Comparison of ENCODE assay signal across 17 cellular contexts in genomic region chr2:77099961-77100360, GRCh38.
DNase-seq lines count a peak whose midpoint lies in the region; ATAC-seq and TF ChIP-seq lines count a peak whose summit lies in the region.
"Had no signal": no experiment of that assay in that cellular context is flagged by ENCODE, and none has a peak within 500 bp of the region (broad histone marks: within the 10 kb centered on the region; RNA-seq: fewer than 3 reads in every experiment).

No MANE protein-coding gene starts in this region.

- H2AFZ ChIP-seq in GM23338 (no peak overlapping the region), neural cell (ENCODE audit: low read depth, low read length) (no peak overlapping the region)

- H3K27ac ChIP-seq in GM23338 (ENCODE audit: low read depth) (peak overlapping the region; percentile 3; the same call in 1 of the 2 replicates), neural cell (ENCODE audit: low read length) (peak overlapping the region; percentile 61), aorta (ENCODE audit: low read depth in 1 of 2, low read length in 2 of 2) (no peak overlapping the region)
- no peak overlapping the region for H3K27ac ChIP-seq in CD4-positive, alpha-beta T cell (ENCODE audit: low read depth, low read length)
- H3K27ac ChIP-seq: BLaER1 had no signal

- H4K20me1 ChIP-seq in GM23338 (replicated peaks; ENCODE audit: insufficient read depth) (peaks cover 11% of the 10 kb centered on the region), neural cell (ENCODE audit: insufficient read depth) (no peaks in the 10 kb centered on the region)
- H4K20me1 ChIP-seq: BLaER1 had no signal

- H3K4me3 Mint-ChIP-seq in GM23338 (peak overlapping the region; percentile 29; the same call in 1 of the 3 replicates), WTC11 (peak overlapping the region; percentile 21)
- H3K4me3 Mint-ChIP-seq in CD4-positive, alpha-beta T cell, result no peak overlapping the region
- H3K4me3 Mint-ChIP-seq: CD14-positive monocyte; CD4-positive, CD25-positive, alpha-beta regulatory T cell; CD8-positive, alpha-beta T cell had no signal

- peaks cover 20% of the 10 kb centered on the region for H3K4me1 ChIP-seq in GM23338 (ENCODE audit: insufficient read depth)
- no peaks in the 10 kb centered on the region for H3K4me1 ChIP-seq in aorta (ENCODE audit: control insufficient read depth in 1 of 2, insufficient read depth in 2 of 2, low read length in 2 of 2)
- H3K4me1 ChIP-seq: BE2C, BLaER1, Caco-2 had no signal

- TF ChIP-seq EP300 in neural cell (conservative IDR thresholded peaks at IDR 0.05; ENCODE audit: poor library complexity, severe bottlenecking), result peak; percentile 95

- H3K4me2 ChIP-seq in GM23338 (no peak overlapping the region), neural cell (ENCODE audit: low read length) (peak overlapping the region; percentile 53)
- H3K4me2 ChIP-seq: BLaER1 had no signal

- no peak for ATAC-seq in GM23338
- ATAC-seq in WTC11, result no peak
- no peak for ATAC-seq in aorta (ENCODE audit: low FRiP score)
- ATAC-seq in CD4-positive, alpha-beta T cell (ENCODE audit: poor library complexity), result no peak
- ATAC-seq: CD8-positive, alpha-beta T cell had no signal

- H3K27ac Mint-ChIP-seq in GM23338, result no peak overlapping the region; the same call in 1 of the 2 replicates
- H3K27ac Mint-ChIP-seq in WTC11, result peak overlapping the region; percentile 63; the same call in 1 of the 2 replicates
- H3K27ac Mint-ChIP-seq in CD4-positive, alpha-beta T cell, result no peak overlapping the region
- H3K27ac Mint-ChIP-seq: CD14-positive monocyte; CD4-positive, CD25-positive, alpha-beta regulatory T cell; CD8-positive, alpha-beta T cell had no signal

- H3K36me3 Mint-ChIP-seq in GM23338 (ENCODE audit: low read depth), result peaks cover 77% of the 10 kb centered on the region
- H3K36me3 Mint-ChIP-seq in WTC11, result peaks cover 41% of the 10 kb centered on the region
- H3K36me3 Mint-ChIP-seq in CD4-positive, alpha-beta T cell (ENCODE audit: low read depth), result no peaks in the 10 kb centered on the region
- H3K36me3 Mint-ChIP-seq: CD14-positive monocyte; CD4-positive, CD25-positive, alpha-beta regulatory T cell; CD8-positive, alpha-beta T cell had no signal

- peaks cover 8% of the 10 kb centered on the region; the same call in 1 of the 2 replicates for H3F3A ChIP-seq in GM23338 (replicated peaks; ENCODE audit: low read depth)
- H3F3A ChIP-seq in neural cell (ENCODE audit: insufficient read depth, low read length, poor library complexity, severe bottlenecking), result no peaks in the 10 kb centered on the region

- H3K9me2 ChIP-seq in GM23338 (ENCODE audit: insufficient read depth), result no peaks in the 10 kb centered on the region
- H3K9me2 ChIP-seq in neural cell (ENCODE audit: insufficient read depth, low read length), result no peaks in the 10 kb centered on the region

- no peak for DNase-seq in GM23338 (ENCODE audit: low spot score)
- DNase-seq in WTC11 (ENCODE audit: low spot score), result no peak
- DNase-seq in aorta, result no peak
- DNase-seq in CD4-positive, alpha-beta T cell, result no peak
- DNase-seq: 8988T; ACHN; BE2C; C1 segment of cervical spinal cord; Caco-2; Calu3; CD4-positive, CD25-positive, alpha-beta regulatory T cell; CD8-positive, alpha-beta T cell; DMS79 treated with DMSO at 0.1 percent for 48 hours; GF-D8 had no signal

- peaks cover 19% of the 10 kb centered on the region; the same call in 1 of the 2 replicates for H3K36me3 ChIP-seq in GM23338 (ENCODE audit: insufficient read depth)
- H3K36me3 ChIP-seq in neural cell (ENCODE audit: insufficient read depth, low read length), result no peaks in the 10 kb centered on the region
- no peaks in the 10 kb centered on the region for H3K36me3 ChIP-seq in aorta (ENCODE audit: control insufficient read depth in 1 of 2, insufficient read depth in 2 of 2, low read length in 1 of 2)
- H3K36me3 ChIP-seq: BE2C, BLaER1 had no signal

- H3K79me2 ChIP-seq in GM23338 (replicated peaks; ENCODE audit: insufficient read depth) (peaks cover 23% of the 10 kb centered on the region), neural cell (replicated peaks; ENCODE audit: insufficient read depth, low read length) (no peaks in the 10 kb centered on the region)

- POLR2A ChIA-PET in WTC11 (lab: Charles Lee), result interaction anchor here (0.6 kb wide), 1 partner anchor 198 kb away, joined by 7 read pairs; no protein-coding TSS in a partner anchor
- POLR2A ChIA-PET in CD4-positive, alpha-beta T cell (lab: Charles Lee), result no interaction called here

- CTCF ChIA-PET in WTC11 (lab: Charles Lee), result interaction anchor here (2.2 kb wide), 1 partner anchor 146 kb away, joined by 10 read pairs; no protein-coding TSS in a partner anchor
- CTCF ChIA-PET in CD4-positive, alpha-beta T cell (lab: Charles Lee), result no interaction called here

- TF ChIP-seq CTCF in GM23338 (conservative IDR thresholded peaks at IDR 0.05; ENCODE audit: low read depth in 2 of 2) (no peak), WTC11 (IDR thresholded peaks at IDR 0.05) (no peak), neural cell (IDR thresholded peaks at IDR 0.05; ENCODE audit: poor library complexity, severe bottlenecking) (no peak)
- TF ChIP-seq CTCF in CD4-positive, alpha-beta T cell (IDR thresholded peaks at IDR 0.05), result no peak

- no peak overlapping the region for H3K9ac ChIP-seq in neural cell (ENCODE audit: low read length)
- H3K9ac ChIP-seq: BLaER1 had no signal

- intact Hi-C loops in aorta (cut with DNase I), result no loop called here
- intact Hi-C loops in CD4-positive, alpha-beta T cell (cut with DNase I, micrococcal nuclease), result no loop called here

- H3K9me3 ChIP-seq in neural cell (ENCODE audit: low read length) (no peaks in the 10 kb centered on the region), aorta (ENCODE audit: control insufficient read depth, low read length) (no peaks in the 10 kb centered on the region)
- no peaks in the 10 kb centered on the region for H3K9me3 ChIP-seq in CD4-positive, alpha-beta T cell (ENCODE audit: control insufficient read depth, low read length)
- H3K9me3 ChIP-seq: BE2C, BLaER1, Caco-2 had no signal

- peak; percentile 41 for TF ChIP-seq RAD21 in neural cell (conservative IDR thresholded peaks at IDR 0.05)

- peaks cover 13% of the 10 kb centered on the region for H3K27me3 Mint-ChIP-seq in GM23338 (ENCODE audit: insufficient read depth, low read depth, poor library complexity)
- no peaks in the 10 kb centered on the region for H3K27me3 Mint-ChIP-seq in WTC11 (ENCODE audit: low read depth)
- no peaks in the 10 kb centered on the region for H3K27me3 Mint-ChIP-seq in CD4-positive, alpha-beta T cell
- H3K27me3 Mint-ChIP-seq: CD4-positive, CD25-positive, alpha-beta regulatory T cell had no signal

- H3K9me3 Mint-ChIP-seq in GM23338 (peaks cover 3% of the 10 kb centered on the region; the same call in 1 of the 3 replicates), WTC11 (no peaks in the 10 kb centered on the region)
- peaks cover 2% of the 10 kb centered on the region for H3K9me3 Mint-ChIP-seq in CD4-positive, alpha-beta T cell

- H3K4me1 Mint-ChIP-seq in GM23338 (peaks cover 60% of the 10 kb centered on the region), WTC11 (peaks cover 70% of the 10 kb centered on the region)
- no peaks in the 10 kb centered on the region for H3K4me1 Mint-ChIP-seq in CD4-positive, alpha-beta T cell (ENCODE audit: low read depth)
- H3K4me1 Mint-ChIP-seq: CD14-positive monocyte; CD4-positive, CD25-positive, alpha-beta regulatory T cell had no signal

- WGBS in aorta, 2 donors, result 86 to 89% methylated on average over 2 of the region's 2 CpGs

- H3K4me3 ChIP-seq in GM23338 (no peak overlapping the region), neural cell (ENCODE audit: low read length) (peak overlapping the region; percentile 21), aorta (ENCODE audit: low read length in 2 of 2) (no peak overlapping the region)
- H3K4me3 ChIP-seq: BLaER1 had no signal

- H3K27me3 ChIP-seq in GM23338 (ENCODE audit: insufficient read depth) (no peaks in the 10 kb centered on the region), neural cell (ENCODE audit: insufficient read depth, low read depth, low read length) (no peaks in the 10 kb centered on the region), aorta (ENCODE audit: control insufficient read depth in 1 of 2, insufficient read depth in 2 of 2, low read length in 1 of 2) (no peaks in the 10 kb centered on the region)
- no peaks in the 10 kb centered on the region for H3K27me3 ChIP-seq in CD4-positive, alpha-beta T cell (ENCODE audit: control insufficient read depth, insufficient read depth, low read length)
- H3K27me3 ChIP-seq: BE2C, BLaER1 had no signal

TF ChIP-seq in GM23338, 12 proteins besides CTCF, POLR2A, EP300 and RAD21 (continues in another document):
- no peak for TF ChIP-seq ZNF114 (CRISPR knock-in tag; IDR thresholded peaks at IDR 0.05)
- TF ChIP-seq ETS1 (IDR thresholded peaks at IDR 0.05), result no peak

TF ChIP-seq in WTC11, 78 proteins besides CTCF, POLR2A, EP300 and RAD21 (continues in another document):
- TF ChIP-seq ZBTB21 (CRISPR knock-in tag; IDR thresholded peaks at IDR 0.05; ENCODE audit: borderline replicate concordance), result no peak
- no peak for TF ChIP-seq ZNF263 (CRISPR knock-in tag; IDR thresholded peaks at IDR 0.05; ENCODE audit: low read depth)
- 0 out of 2 replicates have a peak, but pooled peaks have one; percentile 7 for TF ChIP-seq ZMAT4 (CRISPR knock-in tag; IDR thresholded peaks at IDR 0.05)

TF ChIP-seq in neural cell, 6 proteins besides CTCF, POLR2A, EP300 and RAD21 (continues in another document):
- TF ChIP-seq POLR2AphosphoS5 (IDR thresholded peaks at IDR 0.05) (peak; percentile 87), TAF1 (IDR thresholded peaks at IDR 0.05; ENCODE audit: low read depth) (no peak)

Comparison
In these comparisons a context has a peak if more than half of its experiments do, and no peak if none do; other contexts are left out.
1. H3K27ac ChIP-seq: peak in GM23338 (single experiment) and neural cell (single experiment); none in aorta (0 of 2) and CD4-positive, alpha-beta T cell (single experiment).